In genomic region chr9:136391737-136392537, GRCh38 we compare ENCODE assay signal across 20 cellular contexts. TPM values are rescaled to one million over a fixed set of nuclear protein-coding genes. Genes with fewer than 3 reads are reported as not detected.
DNase-seq lines count a peak whose midpoint lies in the region; FAIRE-seq and TF ChIP-seq lines count a peak whose summit lies in the region.
"Had no signal": no experiment of that assay in that cellular context is flagged by ENCODE, and none has a peak within 500 bp of the region (broad histone marks: within the 10 kb centered on the region; RNA-seq: fewer than 3 reads in every experiment).

No MANE protein-coding gene starts in this region.

- WGBS in testis, 2 donors, result 81 to 83% methylated on average over 13 to 28 of the region's 28 CpGs
- 84 to 88% (median 88%) methylated on average over 28 of the region's 28 CpGs for WGBS in ovary, 3 donors

- no peak overlapping the region for H3K4me3 Mint-ChIP-seq in HFFc6
- H3K4me3 Mint-ChIP-seq: H9 had no signal

- peaks cover 2% of the 10 kb centered on the region; the same call in 1 of the 2 replicates for H3K27me3 Mint-ChIP-seq in HFFc6 (ENCODE audit: insufficient read depth)

- H3K36me3 Mint-ChIP-seq in HFFc6 (ENCODE audit: low read depth), result peaks cover 26% of the 10 kb centered on the region

- no peaks in the 10 kb centered on the region for H3K27me3 ChIP-seq in bronchial epithelial cell (ENCODE audit: control insufficient read depth, insufficient read depth, low read length)
- no peaks in the 10 kb centered on the region for H3K27me3 ChIP-seq in testis
- no peaks in the 10 kb centered on the region for H3K27me3 ChIP-seq in ovary

- no peak overlapping the region for H3K27ac Mint-ChIP-seq in HFFc6

- FAIRE-seq in bronchial epithelial cell (lab: Jason Lieb, UNC), result peak; percentile 28
- FAIRE-seq: HTR-8/SVneo, RCC 7860 had no signal

- H3K4me1 Mint-ChIP-seq in HFFc6 (ENCODE audit: low read depth), result no peaks in the 10 kb centered on the region
- H3K4me1 Mint-ChIP-seq: H9 had no signal

- intact Hi-C loops in testis (cut with DNase I; ENCODE audit: low total_unique reads), result no loop called here
- intact Hi-C loops in ovary (cut with DNase I), result no loop called here

- H3K9me3 Mint-ChIP-seq in HFFc6, result no peaks in the 10 kb centered on the region
- H3K9me3 Mint-ChIP-seq: H9 had no signal

- H3K4me3 ChIP-seq in bronchial epithelial cell (ENCODE audit: low read depth, low read length) (no peak overlapping the region), testis (no peak overlapping the region), ovary (no peak overlapping the region)

- peak overlapping the region; percentile 15; the same call in 1 of the 2 replicates for H3K27ac ChIP-seq in RWPE1
- H3K27ac ChIP-seq in testis, result no peak overlapping the region
- no peak overlapping the region for H3K27ac ChIP-seq in ovary
- H3K27ac ChIP-seq: C4-2B had no signal

- H3K4me1 ChIP-seq in testis (no peaks in the 10 kb centered on the region), ovary (ENCODE audit: insufficient read depth) (no peaks in the 10 kb centered on the region)

- TF ChIP-seq CTCF in RWPE1 (conservative IDR thresholded peaks at IDR 0.05; ENCODE audit: low read depth) (no peak), bronchial epithelial cell (IDR thresholded peaks at IDR 0.05; ENCODE audit: insufficient read depth, low read length, severe bottlenecking) (no peak), testis (IDR thresholded peaks at IDR 0.05) (no peak), HFFc6 (IDR thresholded peaks at IDR 0.05) (no peak), ovary (IDR thresholded peaks at IDR 0.05) (no peak)

- no peak for DNase-seq in RWPE1 (ENCODE audit: low spot score)
- no peak for DNase-seq in bronchial epithelial cell (ENCODE audit: low read depth)
- DNase-seq in testis, result peak; percentile 32
- DNase-seq in HFFc6, result no peak
- no peak for DNase-seq in NCI-H1092 treated with DMSO at 0.1 percent for 48 hours (lab: John Stamatoyannopoulos, UW)
- no peak for DNase-seq in ovary
- DNase-seq: AML-193, DMS 273 treated with DMSO at 0.1 percent for 48 hours, DND-41, H9, NCI-H1105, NCI-H1694 treated with DMSO at 0.1 percent for 48 hours, NCI-H2107, NCI-H510A, NCI-H774, SHP77, SK-N-SH had no signal

- H3K36me3 ChIP-seq in bronchial epithelial cell (ENCODE audit: control insufficient read depth, insufficient read depth, low read length) (peaks cover 59% of the 10 kb centered on the region), testis (ENCODE audit: low read depth, missing control alignments) (no peaks in the 10 kb centered on the region), ovary (no peaks in the 10 kb centered on the region)

- TF ChIP-seq EP300 in ovary (IDR thresholded peaks at IDR 0.05), result no peak

- TF ChIP-seq POLR2A in testis (IDR thresholded peaks at IDR 0.05), result no peak
- TF ChIP-seq POLR2A in ovary (IDR thresholded peaks at IDR 0.05), result no peak

- H3K9me3 ChIP-seq in testis (no peaks in the 10 kb centered on the region), ovary (no peaks in the 10 kb centered on the region)
- H3K9me3 ChIP-seq: SK-N-SH had no signal

- CTCF ChIA-PET in RWPE1 (lab: Yijun Ruan, JAX), result no interaction called here

- POLR2A ChIA-PET in RWPE1 (lab: Yijun Ruan, JAX; ENCODE audit: low non-redundant PET), result no interaction called here

RNA-seq across cellular contexts. Expression of gene SNAPC4, which starts 8.0 kb away (rescaled TPM):
- total RNA-seq in bronchial epithelial cell (3.7 and 3.8 TPM in 2 replicates), testis (10 to 100 TPM; 29.5 to 35.9 TPM), ovary (1 to 10 TPM; 5.4 to 9.6 (median 8.9) TPM)
- polyA plus RNA-seq in testis (ENCODE audit: insufficient read depth, low read depth, low replicate concordance) (21.2 TPM), ovary (1 to 10 TPM; 3.7 to 7.3 TPM)
- total RNA-seq in HFFc6 (2021; fragmentation: NEBNext Ultra II Directional; extraction: Animal tissue kit (Norgen Biotek cat#: 25700)), result 1 to 10 TPM; 6.2 to 9.4 (median 6.5) TPM

RNA-seq across cellular contexts. Expression of gene CARD9, which starts 18.5 kb away (rescaled TPM):
- 0.51 and 0.53 TPM in 2 replicates for total RNA-seq in bronchial epithelial cell
- total RNA-seq in testis, result 1 to 10 TPM; 3.5 to 3.7 TPM
- 1.8 TPM for polyA plus RNA-seq in testis (ENCODE audit: insufficient read depth, low read depth, low replicate concordance)
- total RNA-seq in HFFc6 (2021; fragmentation: NEBNext Ultra II Directional; extraction: Animal tissue kit (Norgen Biotek cat#: 25700)), result 10 to 100 TPM in 2 of 6 experiments, 1 to 10 TPM in 4; 2.9 to 19.0 (median 3.2) TPM
- total RNA-seq in ovary, result 1 to 10 TPM in 4 of 7 donors, under 1 TPM in 3; 0.48 to 3.5 (median 1.3) TPM
- under 1 TPM in 1 of 2 donors, not detected in 1; 0.61 TPM for polyA plus RNA-seq in ovary

RNA-seq across cellular contexts. Expression of gene ENTR1, which starts 18.5 kb away (rescaled TPM):
- 48.9 and 89.0 TPM in 2 replicates for total RNA-seq in bronchial epithelial cell
- 10 to 100 TPM; 61.7 to 64.3 TPM for total RNA-seq in testis
- 69.1 TPM for polyA plus RNA-seq in testis (ENCODE audit: insufficient read depth, low read depth, low replicate concordance)
- total RNA-seq in HFFc6 (2021; fragmentation: NEBNext Ultra II Directional; extraction: Animal tissue kit (Norgen Biotek cat#: 25700)), result 10 to 100 TPM; 40.8 to 55.1 (median 43.7) TPM
- 10 to 100 TPM; 21.3 to 52.5 (median 28.9) TPM for total RNA-seq in ovary
- polyA plus RNA-seq in ovary, result 10 to 100 TPM; 19.3 to 24.5 TPM

RNA-seq across cellular contexts. Expression of gene PMPCA, which starts 18.5 kb away (rescaled TPM):
- total RNA-seq in bronchial epithelial cell, result 39.2 and 43.2 TPM in 2 replicates
- total RNA-seq in testis, result 10 to 100 TPM; 66.7 to 69.8 TPM
- polyA plus RNA-seq in testis (ENCODE audit: insufficient read depth, low read depth, low replicate concordance), result 78.4 TPM
- total RNA-seq in HFFc6 (2021; fragmentation: NEBNext Ultra II Directional; extraction: Animal tissue kit (Norgen Biotek cat#: 25700)), result 10 to 100 TPM; 69.1 to 81.0 (median 75.9) TPM
- total RNA-seq in ovary, result 10 to 100 TPM; 18.7 to 46.0 (median 40.1) TPM
- polyA plus RNA-seq in ovary, result 10 to 100 TPM; 39.6 to 82.4 TPM

RNA-seq across cellular contexts. Expression of gene DNLZ, which starts 28.4 kb away (rescaled TPM):
- total RNA-seq in bronchial epithelial cell, result 14.5 and 17.4 TPM in 2 replicates
- 10 to 100 TPM; 48.2 to 51.1 TPM for total RNA-seq in testis
- 14.0 TPM for polyA plus RNA-seq in testis (ENCODE audit: insufficient read depth, low read depth, low replicate concordance)
- 10 to 100 TPM; 28.5 to 33.3 (median 30.4) TPM for total RNA-seq in HFFc6 (2021; fragmentation: NEBNext Ultra II Directional; extraction: Animal tissue kit (Norgen Biotek cat#: 25700))
- 10 to 100 TPM; 14.4 to 33.3 (median 24.2) TPM for total RNA-seq in ovary
- 10 to 100 TPM in 1 of 2 donors, 1 to 10 TPM in 1; 1.8 to 10.3 TPM for polyA plus RNA-seq in ovary
